In the genomic region with DNA sequence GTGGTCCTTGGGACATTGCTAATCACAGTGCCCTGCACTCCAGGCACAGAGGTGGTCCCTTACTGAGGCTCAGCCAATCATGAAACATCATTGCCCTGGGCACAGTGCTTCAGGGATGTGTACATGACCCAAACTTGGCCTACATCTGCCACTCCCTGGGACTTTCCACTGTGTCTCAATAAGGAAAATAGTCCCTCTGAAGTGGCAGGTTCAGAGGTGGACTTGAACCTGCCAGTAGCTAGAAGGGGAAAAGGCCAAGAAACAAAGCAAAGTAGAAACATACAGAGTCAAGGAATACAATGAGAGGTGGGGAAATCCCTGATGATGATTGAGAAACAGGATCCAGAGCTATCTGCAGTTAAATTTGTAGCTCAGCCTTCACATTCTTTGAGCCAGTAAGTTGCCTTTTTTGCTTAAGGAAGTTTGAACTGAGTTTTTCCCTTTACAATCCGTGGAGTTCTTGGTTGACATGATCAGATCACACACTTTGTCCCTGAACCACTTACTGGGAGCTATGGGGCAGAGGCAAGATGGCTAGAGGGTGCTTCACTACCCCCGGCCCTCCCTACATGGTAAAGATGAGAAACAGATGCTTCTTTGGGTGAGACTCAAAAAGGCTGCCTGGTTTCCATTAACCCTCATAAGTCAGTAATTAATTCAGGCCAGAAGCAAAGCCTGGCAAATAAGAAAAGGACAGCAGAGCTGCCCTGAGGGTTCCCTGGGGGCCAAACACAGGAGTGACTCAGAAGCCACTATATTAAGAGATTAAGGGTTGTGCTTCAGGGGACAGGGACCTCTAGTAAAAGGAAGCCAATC, we compare ENCODE assay signal across 14 cellular contexts. TPM values are rescaled to one million over a fixed set of nuclear protein-coding genes. Genes with fewer than 3 reads are reported as not detected.
DNase-seq lines count a peak whose midpoint lies in the region; TF ChIP-seq lines count a peak whose summit lies in the region.
"Had no signal": no experiment of that assay in that cellular context is flagged by ENCODE, and none has a peak within 500 bp of the region (broad histone marks: within the 10 kb centered on the region; RNA-seq: fewer than 3 reads in every experiment).

No MANE protein-coding gene starts in this region.

- POLR2A ChIA-PET in SK-N-SH (lab: Yijun Ruan, JAX): no interaction called here

- H3K9me2 ChIP-seq in SK-N-SH: no peaks in the 10 kb centered on the region

- H3K4me2 ChIP-seq in SK-N-SH (no peak overlapping the region), smooth muscle cell (peak overlapping the region; percentile 36)

- H3K79me2 ChIP-seq in SK-N-SH (ENCODE audit: insufficient read depth): no peaks in the 10 kb centered on the region; the same call in 1 of the 2 replicates
- H3K79me2 ChIP-seq in smooth muscle cell (ENCODE audit: low read depth): no peaks in the 10 kb centered on the region

- no peaks in the 10 kb centered on the region for H3K4me1 Mint-ChIP-seq in T-helper 2 cell treated with Interferon-gamma antibody and Interleukin-4, amounts not matched to agents 5 μg/mL and 100 μg/mL, for 36 hours (ENCODE audit: low read depth)
- H3K4me1 Mint-ChIP-seq: activated CD4-positive, alpha-beta memory T cell treated with anti-CD3 and anti-CD28 coated beads, Interleukin-2, amount 10 ng/mL, durations not matched to agents 7 days and 5 days had no signal

- H3K9ac ChIP-seq in SK-N-SH (no peak overlapping the region), smooth muscle cell (ENCODE audit: low read depth) (no peak overlapping the region)

- TF ChIP-seq RAD21 in SK-N-SH (IDR thresholded peaks at IDR 0.05; ENCODE audit: low read length): no peak

- no peak overlapping the region for H3K4me3 ChIP-seq in SK-N-SH (ENCODE audit: low read depth in 2 of 2, low read length in 1 of 2)
- no peak overlapping the region for H3K4me3 ChIP-seq in fibroblast of pulmonary artery (replicated peaks; ENCODE audit: low read depth, low read length)
- no peak overlapping the region for H3K4me3 ChIP-seq in smooth muscle cell
- H3K4me3 ChIP-seq: skin epidermis had no signal

- CTCF ChIA-PET in SK-N-SH (lab: Yijun Ruan, JAX): interaction anchor here (0.9 to 9.5 kb wide), 7 partner anchors 30 to 275 kb away, joined by 3 to 72 read pairs (median 14); no protein-coding TSS in a partner anchor

- H3K4me3 Mint-ChIP-seq in T-helper 2 cell treated with Interferon-gamma antibody and Interleukin-4, amounts not matched to agents 5 μg/mL and 100 μg/mL, for 36 hours: no peak overlapping the region
- H3K4me3 Mint-ChIP-seq: activated CD4-positive, alpha-beta memory T cell treated with anti-CD3 and anti-CD28 coated beads, Interleukin-2, amount 10 ng/mL, durations not matched to agents 7 days and 5 days had no signal

- DNase-seq in GM04504 (ENCODE audit: low read depth) (peak; percentile 71), SK-N-SH (peak; percentile 70), fibroblast of pulmonary artery (ENCODE audit: low read depth) (peak; percentile 85), smooth muscle cell (lab: John Stamatoyannopoulos, UW; ENCODE audit: unreplicated experiment) (no peak), DMS 273 (lab: John Stamatoyannopoulos, UW; ENCODE audit: unreplicated experiment) (no peak)
- no peak for DNase-seq in activated CD4-positive, alpha-beta T cell treated with anti-CD3 and anti-CD28 coated beads, Interleukin-2, amount 50 U/mL, for 1 hour
- DNase-seq in T-helper 2 cell treated with Interferon-gamma antibody and Interleukin-4, amounts not matched to agents 5 μg/mL and 100 μg/mL, for 36 hours (ENCODE audit: low spot score): no peak
- no peak for DNase-seq in activated CD4-positive, alpha-beta T cell treated with anti-CD3 and anti-CD28 coated beads for 48 hours
- DNase-seq: activated CD4-positive, alpha-beta memory T cell treated with anti-CD3 and anti-CD28 coated beads, Interleukin-2, amount 10 ng/mL, durations not matched to agents 7 days and 5 days; brain microvascular endothelial cell; COR-L47; NCI-H1105 treated with DMSO at 0.1 percent for 48 hours; NCI-H526 had no signal

- no peak overlapping the region for H3K27ac ChIP-seq in SK-N-SH (ENCODE audit: low read depth in 2 of 2, low read length in 1 of 2)
- H3K27ac ChIP-seq in smooth muscle cell (ENCODE audit: low read depth): no peak overlapping the region
- H3K27ac ChIP-seq: brain microvascular endothelial cell had no signal

- TF ChIP-seq CTCF in SK-N-SH (IDR thresholded peaks at IDR 0.05) (no peak), fibroblast of pulmonary artery (IDR thresholded peaks at IDR 0.05; ENCODE audit: low read length, missing control alignments) (no peak), smooth muscle cell (IDR thresholded peaks at IDR 0.05; ENCODE audit: borderline replicate concordance, insufficient read depth, poor library complexity, severe bottlenecking) (no peak)

- H3K4me1 ChIP-seq in SK-N-SH (ENCODE audit: control insufficient read depth in 1 of 2, insufficient read depth in 2 of 2, low read depth in 1 of 2, low read length in 1 of 2) (peaks cover 7 to 12% of the 10 kb centered on the region in 2 experiments; a peak in 3 of 4 replicates), smooth muscle cell (ENCODE audit: low read depth) (peaks cover 10% of the 10 kb centered on the region)

- H4K20me1 ChIP-seq in SK-N-SH (ENCODE audit: insufficient read depth): no peaks in the 10 kb centered on the region; the same call in 1 of the 2 replicates
- no peaks in the 10 kb centered on the region for H4K20me1 ChIP-seq in smooth muscle cell (ENCODE audit: low read depth)

- H3K27ac Mint-ChIP-seq in T-helper 2 cell treated with Interferon-gamma antibody and Interleukin-4, amounts not matched to agents 5 μg/mL and 100 μg/mL, for 36 hours: no peak overlapping the region
- H3K27ac Mint-ChIP-seq: activated CD4-positive, alpha-beta memory T cell treated with anti-CD3 and anti-CD28 coated beads, Interleukin-2, amount 10 ng/mL, durations not matched to agents 7 days and 5 days had no signal

- H3K36me3 Mint-ChIP-seq in T-helper 2 cell treated with Interferon-gamma antibody and Interleukin-4, amounts not matched to agents 5 μg/mL and 100 μg/mL, for 36 hours (ENCODE audit: low read depth): no peaks in the 10 kb centered on the region

- H3K27me3 Mint-ChIP-seq in T-helper 2 cell treated with Interferon-gamma antibody and Interleukin-4, amounts not matched to agents 5 μg/mL and 100 μg/mL, for 36 hours (ENCODE audit: low read depth): peaks cover 11% of the 10 kb centered on the region

- H2AFZ ChIP-seq in SK-N-SH (ENCODE audit: low read depth) (no peak overlapping the region), smooth muscle cell (ENCODE audit: low read depth) (no peak overlapping the region)

- H3K9me3 ChIP-seq in SK-N-SH: no peaks in the 10 kb centered on the region
- no peaks in the 10 kb centered on the region for H3K9me3 ChIP-seq in smooth muscle cell (replicated peaks; ENCODE audit: low read depth)

- peak; percentile 80 to 93 for TF ChIP-seq EP300 in SK-N-SH (IDR thresholded peaks at IDR 0.05; ENCODE audit: borderline replicate concordance in 1 of 2, low read depth in 1 of 2, low read length in 1 of 2)

- no peaks in the 10 kb centered on the region for H3K27me3 ChIP-seq in SK-N-SH (ENCODE audit: insufficient read depth)
- H3K27me3 ChIP-seq in smooth muscle cell (ENCODE audit: low read depth): peaks cover 6% of the 10 kb centered on the region
- H3K27me3 ChIP-seq: brain microvascular endothelial cell had no signal

- peaks cover 20% of the 10 kb centered on the region for H3F3A ChIP-seq in SK-N-SH (replicated peaks; ENCODE audit: insufficient read depth)
- H3F3A ChIP-seq in smooth muscle cell (ENCODE audit: low read depth): peaks cover 12% of the 10 kb centered on the region

- H3K9me3 Mint-ChIP-seq in T-helper 2 cell treated with Interferon-gamma antibody and Interleukin-4, amounts not matched to agents 5 μg/mL and 100 μg/mL, for 36 hours: no peaks in the 10 kb centered on the region
- H3K9me3 Mint-ChIP-seq: activated CD4-positive, alpha-beta memory T cell treated with anti-CD3 and anti-CD28 coated beads, Interleukin-2, amount 10 ng/mL, durations not matched to agents 7 days and 5 days had no signal

- H3K36me3 ChIP-seq in SK-N-SH (replicated peaks in 1 of 2; ENCODE audit: control insufficient read depth in 1 of 2, insufficient read depth in 2 of 2, low read length in 1 of 2) (no peaks in the 10 kb centered on the region), smooth muscle cell (ENCODE audit: low read depth) (no peaks in the 10 kb centered on the region)
- H3K36me3 ChIP-seq: brain microvascular endothelial cell had no signal

- 21% methylated on average over 2 of the region's 2 CpGs for WGBS in SK-N-SH (ENCODE audit: low lambda C conversion rate)
- WGBS in smooth muscle cell (ENCODE audit: low lambda C conversion rate): 31% methylated on average over 2 of the region's 2 CpGs

TF ChIP-seq in SK-N-SH, 30 proteins besides CTCF, POLR2A, EP300 and RAD21 (continues in another document):
- TF ChIP-seq RXRA (IDR thresholded peaks at IDR 0.05; ENCODE audit: borderline replicate concordance, low read depth) (peak; percentile 30; the same call in 1 of the 2 replicates), JUND (IDR thresholded peaks at IDR 0.05) (peak; percentile 68), RCOR1 (IDR thresholded peaks at IDR 0.05; ENCODE audit: low read length) (peak; percentile 87), NRF1 (IDR thresholded peaks at IDR 0.05; ENCODE audit: low read depth, low read length) (no peak), TEAD4 (IDR thresholded peaks at IDR 0.05; ENCODE audit: borderline replicate concordance, insufficient read depth) (peak; percentile 81), FOSL2 (IDR thresholded peaks at IDR 0.05; ENCODE audit: borderline replicate concordance, low read depth) (peak; percentile 51; the same call in 1 of the 2 replicates)
- TF ChIP-seq, protein P1, sequence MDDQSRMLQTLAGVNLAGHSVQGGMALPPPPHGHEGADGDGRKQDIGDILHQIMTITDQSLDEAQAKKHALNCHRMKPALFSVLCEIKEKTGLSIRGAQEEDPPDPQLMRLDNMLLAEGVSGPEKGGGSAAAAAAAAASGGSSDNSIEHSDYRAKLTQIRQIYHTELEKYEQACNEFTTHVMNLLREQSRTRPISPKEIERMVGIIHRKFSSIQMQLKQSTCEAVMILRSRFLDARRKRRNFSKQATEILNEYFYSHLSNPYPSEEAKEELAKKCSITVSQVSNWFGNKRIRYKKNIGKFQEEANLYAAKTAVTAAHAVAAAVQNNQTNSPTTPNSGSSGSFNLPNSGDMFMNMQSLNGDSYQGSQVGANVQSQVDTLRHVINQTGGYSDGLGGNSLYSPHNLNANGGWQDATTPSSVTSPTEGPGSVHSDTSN (IDR thresholded peaks at IDR 0.05): peak; percentile 88

RNA-seq across cellular contexts. Expression of gene SH3TC2, which starts 57.6 kb away (rescaled TPM):
- polyA plus RNA-seq in SK-N-SH (2012; rRNA removed) (1.1 and 1.7 TPM in 2 replicates), smooth muscle cell (0.19 and 0.46 TPM in 2 replicates)
- 0.89 and 1.2 TPM in 2 replicates for polyA plus RNA-seq in SK-N-SH (2012; cell fraction: cytosol; rRNA removed)
- 3.8 and 4.2 TPM in 2 replicates for polyA plus RNA-seq in SK-N-SH (2012; cell fraction: nucleus; rRNA removed)
- 0.31 and 1.9 TPM in 2 replicates for total RNA-seq in smooth muscle cell
- total RNA-seq: activated CD4-positive, alpha-beta memory T cell treated with anti-CD3 and anti-CD28 coated beads, Interleukin-2, amount 10 ng/mL, durations not matched to agents 7 days and 5 days had no signal

Comparison
In these comparisons a context has a peak if more than half of its experiments do, and no peak if none do; other contexts are left out.
1. DNase-seq: peak in GM04504 (single experiment), SK-N-SH (single experiment) and fibroblast of pulmonary artery (single experiment); none in smooth muscle cell (single experiment), activated CD4-positive, alpha-beta T cell treated with anti-CD3 and anti-CD28 coated beads, Interleukin-2, amount 50 U/mL, for 1 hour (single experiment), DMS 273 (single experiment), T-helper 2 cell treated with Interferon-gamma antibody and Interleukin-4, amounts not matched to agents 5 μg/mL and 100 μg/mL, for 36 hours (single experiment) and activated CD4-positive, alpha-beta T cell treated with anti-CD3 and anti-CD28 coated beads for 48 hours (single experiment).